ENCODE assay signal across 9 cellular contexts in the genomic region with DNA sequence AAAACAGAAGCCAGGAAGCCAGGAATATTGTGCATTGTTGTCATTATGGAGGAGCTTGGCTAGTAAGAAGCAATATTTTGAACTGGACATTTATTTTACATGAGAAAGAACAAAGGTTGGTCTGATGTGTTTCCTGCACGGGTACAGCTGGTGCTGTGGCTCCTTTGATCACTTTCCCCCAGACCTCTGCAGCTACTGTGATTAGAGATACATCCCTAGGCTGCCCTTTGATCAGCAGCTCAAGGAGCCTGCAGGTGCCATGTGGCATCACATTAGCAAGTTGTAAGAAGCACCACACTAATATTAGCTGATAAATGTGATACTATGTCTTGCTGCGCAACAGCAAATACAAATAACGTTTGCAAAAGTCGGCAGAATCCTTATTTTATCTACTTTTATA. TPM values are rescaled to one million over a fixed set of nuclear protein-coding genes. Genes with fewer than 3 reads are reported as not detected.
DNase-seq lines count a peak whose midpoint lies in the region; ATAC-seq and TF ChIP-seq lines count a peak whose summit lies in the region.
"Had no signal": no experiment of that assay in that cellular context is flagged by ENCODE, and none has a peak within 500 bp of the region (broad histone marks: within the 10 kb centered on the region; RNA-seq: fewer than 3 reads in every experiment).

No MANE protein-coding gene starts in this region.

- no peaks in the 10 kb centered on the region for H3K9me3 ChIP-seq in PC-3 (ENCODE audit: low read length)
- H3K9me3 ChIP-seq in neuron (ENCODE audit: low read length) = no peaks in the 10 kb centered on the region

- H3K79me2 ChIP-seq in ACC112 (ENCODE audit: control insufficient read depth, insufficient read depth, low read length, unreplicated experiment) = peaks cover 63% of the 10 kb centered on the region
- H3K79me2 ChIP-seq in PC-3 (ENCODE audit: low read length) = peaks cover 67% of the 10 kb centered on the region

- in situ Hi-C loops in G401 (cut with HindIII; ENCODE audit: low sequenced_read_pairs) = no loop called here

- H3K27ac ChIP-seq in ACC112 (ENCODE audit: low read depth, low read length) (no peak overlapping the region), PC-3 (ENCODE audit: low read length) (no peak overlapping the region)
- H3K27ac ChIP-seq: C4-2B had no signal

- H3K27me3 ChIP-seq in ACC112 (ENCODE audit: insufficient read depth, low read length) (no peaks in the 10 kb centered on the region), PC-3 (ENCODE audit: low read length) (no peaks in the 10 kb centered on the region), neuron (ENCODE audit: insufficient read depth, low read length) (no peaks in the 10 kb centered on the region)

- no peaks in the 10 kb centered on the region for H3K9me2 ChIP-seq in PC-3 (replicated peaks; ENCODE audit: low read length)

- no peaks in the 10 kb centered on the region for H3F3A ChIP-seq in PC-3 (ENCODE audit: low read length, unreplicated experiment)

- H3K36me3 ChIP-seq in ACC112 (ENCODE audit: insufficient read depth, low read length) (peaks cover 4% of the 10 kb centered on the region; the same call in 1 of the 2 replicates), PC-3 (ENCODE audit: low read depth, low read length) (peaks cover 10% of the 10 kb centered on the region; the same call in 1 of the 2 replicates), neuron (ENCODE audit: insufficient read depth, low read length) (no peaks in the 10 kb centered on the region)

- H2AFZ ChIP-seq in ACC112 (ENCODE audit: low read length, unreplicated experiment) = no peak overlapping the region
- H2AFZ ChIP-seq in PC-3 (ENCODE audit: low read length) = no peak overlapping the region
- H2AFZ ChIP-seq in neuron (ENCODE audit: low read depth, low read length) = no peak overlapping the region

- H3K4me3 ChIP-seq in ACC112 (ENCODE audit: low read depth, low read length) (peak overlapping the region; percentile 94), PC-3 (ENCODE audit: low read length) (peak overlapping the region; percentile 94), epithelial cell of proximal tubule (ENCODE audit: low read depth, low read length) (peak overlapping the region; percentile 89), neuron (ENCODE audit: low read length) (peak overlapping the region; percentile 78)

- H3K4me2 ChIP-seq in PC-3 (ENCODE audit: low read length) = peak overlapping the region; percentile 91

- no peak overlapping the region; the same call in 1 of the 2 replicates for H3K9ac ChIP-seq in PC-3 (ENCODE audit: low read length)

- TF ChIP-seq CTCF in PC-3 (conservative IDR thresholded peaks at IDR 0.05; ENCODE audit: low read depth, low read length) (no peak), epithelial cell of proximal tubule (conservative IDR thresholded peaks at IDR 0.05; ENCODE audit: low read depth, low read length) (no peak)

- ATAC-seq in PC-3 = no peak

- intact Hi-C loops in PC-3 (cut with micrococcal nuclease) = loop anchor here (2.0 kb wide), 2 partner anchors 108 to 190 kb away; no protein-coding TSS in a partner anchor

- CTCF ChIA-PET in PC-3 (lab: Charles Lee) = interaction anchor here (0.5 to 0.8 kb wide), 3 partner anchors 198 to 492 kb away, joined by 3 to 5 read pairs (median 3); no protein-coding TSS in a partner anchor

- DNase-seq in PC-3 (no peak), epithelial cell of proximal tubule (ENCODE audit: low read depth) (no peak), pons (ENCODE audit: low spot score) (no peak), G401 (ENCODE audit: low spot score) (no peak), COLO668 (lab: John Stamatoyannopoulos, UW; ENCODE audit: unreplicated experiment) (no peak), H4 (ENCODE audit: low spot score) (no peak)

- H3K4me1 ChIP-seq in ACC112 (ENCODE audit: control insufficient read depth, insufficient read depth, low read length, unreplicated experiment) (peaks cover 31% of the 10 kb centered on the region), PC-3 (ENCODE audit: insufficient read depth, low read length) (peaks cover 24% of the 10 kb centered on the region), neuron (ENCODE audit: insufficient read depth, low read length) (peaks cover 22% of the 10 kb centered on the region)

- BruUV-seq in PC-3 (replicated peaks; lab: Mats Ljungman, UMichigan) = no TSS peak

- H4K20me1 ChIP-seq in PC-3 (ENCODE audit: low read length) = no peaks in the 10 kb centered on the region

- POLR2A ChIA-PET in PC-3 (lab: Charles Lee; ENCODE audit: unreplicated experiment) = interaction anchor here (0.7 kb wide), 1 partner anchor 1535 kb away, joined by 5 read pairs; no protein-coding TSS in a partner anchor

RNA-seq across cellular contexts. Expression of gene PDGFC, which starts 2.5 kb away (rescaled TPM):
- 16.8 and 23.0 TPM in 2 replicates for total RNA-seq in PC-3 (2014; rRNA removed)
- 56.7 and 64.7 TPM in 2 replicates for total RNA-seq in epithelial cell of proximal tubule
- total RNA-seq in G401 (2014; rRNA removed; shearing (Covaris generic)) = 28.2 and 28.3 TPM in 2 replicates
- 21.7 and 22.5 TPM in 2 replicates for total RNA-seq in H4 (2014; rRNA removed; shearing (Covaris generic))
